Comparison of ENCODE assay signal across 22 cellular contexts in the genomic region with DNA sequence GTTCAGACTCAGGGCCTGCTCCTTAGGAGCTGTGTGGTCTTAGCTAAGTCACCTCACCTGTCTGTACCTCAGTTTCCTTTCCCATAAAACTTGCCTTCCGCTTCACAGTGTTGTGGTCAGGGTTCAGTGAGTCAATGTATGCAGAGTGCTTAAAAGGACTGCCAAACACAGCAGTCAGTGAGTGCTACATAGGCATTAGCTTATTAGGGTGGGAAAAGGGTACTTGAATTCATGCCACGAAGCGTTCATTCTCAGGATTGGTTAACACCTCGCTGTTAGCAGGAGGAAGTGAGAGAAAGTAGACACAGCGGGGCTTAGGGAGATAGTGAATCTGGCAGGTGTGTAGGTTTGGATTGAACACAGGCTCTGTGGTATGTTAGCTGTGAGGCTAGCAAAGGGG.
A peak's percentile ranks its signal among the peaks of the same experiment; 100 is the strongest.
DNase-seq lines count a peak whose midpoint lies in the region; ATAC-seq lines count a peak whose summit lies in the region.
"Had no signal": no experiment of that assay in that cellular context is flagged by ENCODE, and none has a peak within 500 bp of the region (broad histone marks: within the 10 kb centered on the region; RNA-seq: fewer than 3 reads in every experiment).

No MANE protein-coding gene starts in this region.

- no peak overlapping the region for H2BK15ac ChIP-seq in mesendoderm (replicated peaks; ENCODE audit: low read depth)

- peaks cover 4% of the 10 kb centered on the region for H3K79me2 ChIP-seq in mesendoderm (ENCODE audit: control insufficient read depth, insufficient read depth, low read length)

- no peak overlapping the region for H2AK5ac ChIP-seq in mesendoderm (ENCODE audit: low read length)

- no peak overlapping the region for H2BK120ac ChIP-seq in mesendoderm (ENCODE audit: low read depth, low read length)

- peaks cover 16% of the 10 kb centered on the region for H3K79me1 ChIP-seq in mesendoderm (ENCODE audit: low read length)

- no peak overlapping the region for H3K18ac ChIP-seq in mesendoderm (ENCODE audit: low read length)

- H4K5ac ChIP-seq in mesendoderm (ENCODE audit: low read length) = no peak overlapping the region

- no CpG with 5 or more reads among the region's 5 CpGs for WGBS in mesendoderm (ENCODE audit: extremely low coverage, insufficient coverage, low lambda C conversion rate)
- WGBS in right cardiac atrium = 69% methylated on average over 5 of the region's 5 CpGs

- H3K27me3 ChIP-seq in mesendoderm (ENCODE audit: insufficient read depth, low read length, poor library complexity) = no peaks in the 10 kb centered on the region
- H3K27me3 ChIP-seq in right cardiac atrium (ENCODE audit: control insufficient read depth, insufficient read depth) = no peaks in the 10 kb centered on the region
- H3K27me3 ChIP-seq: BLaER1 treated with 17β-estradiol and CSF1 and Interleukin-3, amounts not matched to agents 10 nM and 100 nM had no signal

- peak overlapping the region; percentile 11 for H3K56ac ChIP-seq in mesendoderm (ENCODE audit: low read length)

- no peaks in the 10 kb centered on the region for H3K9me3 ChIP-seq in right cardiac atrium (ENCODE audit: control insufficient read depth, low read length)
- H3K9me3 ChIP-seq: BLaER1 treated with 17β-estradiol and CSF1 and Interleukin-3, amounts not matched to agents 10 nM and 100 nM had no signal

- ATAC-seq in GM18868 (IDR thresholded peaks at IDR 0.05; ENCODE audit: unreplicated experiment) (peak; percentile 49), right cardiac atrium (no peak), HG02759 (IDR thresholded peaks at IDR 0.05; ENCODE audit: unreplicated experiment) (no peak)
- ATAC-seq: PC-3 had no signal

- H3K27ac ChIP-seq in mesendoderm (ENCODE audit: low read depth, low read length) (no peak overlapping the region), right cardiac atrium (ENCODE audit: low read length) (no peak overlapping the region)
- H3K27ac ChIP-seq: BLaER1 treated with 17β-estradiol and CSF1 and Interleukin-3, amounts not matched to agents 10 nM and 100 nM had no signal

- H3K36me3 ChIP-seq in mesendoderm (ENCODE audit: control insufficient read depth, insufficient read depth, low read length) = no peaks in the 10 kb centered on the region
- H3K36me3 ChIP-seq: BLaER1 treated with 17β-estradiol and CSF1 and Interleukin-3, amounts not matched to agents 10 nM and 100 nM had no signal

- no peak overlapping the region for H3K23ac ChIP-seq in mesendoderm (ENCODE audit: low read length)

- H3K9ac ChIP-seq in mesendoderm (ENCODE audit: low read length) = no peak overlapping the region
- H3K9ac ChIP-seq: BLaER1 treated with 17β-estradiol and CSF1 and Interleukin-3, amounts not matched to agents 10 nM and 100 nM had no signal

- H3K4me3 ChIP-seq in mesendoderm (ENCODE audit: low read length) (no peak overlapping the region), right cardiac atrium (ENCODE audit: low read length) (no peak overlapping the region)
- H3K4me3 ChIP-seq: BLaER1 treated with 17β-estradiol and CSF1 and Interleukin-3, amounts not matched to agents 10 nM and 100 nM had no signal

- H3K4ac ChIP-seq in mesendoderm (ENCODE audit: low read depth, low read length) = no peak overlapping the region

- peak; percentile 40 for DNase-seq in NCI-H748 (lab: John Stamatoyannopoulos, UW; ENCODE audit: unreplicated experiment)
- no peak for DNase-seq in NCI-H748 treated with DMSO at 0.1 percent for 48 hours (lab: John Stamatoyannopoulos, UW)
- peak; percentile 70 for DNase-seq in NCI-H2107 treated with DMSO at 0.1 percent for 48 hours (lab: John Stamatoyannopoulos, UW; ENCODE audit: unreplicated experiment)
- DNase-seq in mesendoderm = no peak
- DNase-seq in right cardiac atrium = no peak
- DNase-seq in activated T-cell treated with anti-CD3 and anti-CD28 coated beads, Interleukin-2, amount 50 U/mL, for 1 hour = no peak
- DNase-seq: 8988T; Calu3; CD4-positive, alpha-beta memory T cell; DMS153; HCEC 1CT; Kasumi-1; NCI-H187 treated with DMSO at 0.1 percent for 48 hours; NCI-H2171; NCI-H345; NCI-H524; PC-3; SHP77; T1000 had no signal

- H4K8ac ChIP-seq in mesendoderm (ENCODE audit: low read depth, low read length) = no peak overlapping the region

- intact Hi-C loops in right cardiac atrium (cut with DNase I) = no loop called here

- H3K4me1 ChIP-seq in mesendoderm (ENCODE audit: control insufficient read depth, low read depth, low read length) (peaks cover 4% of the 10 kb centered on the region), right cardiac atrium (ENCODE audit: control insufficient read depth, insufficient read depth, low read length) (no peaks in the 10 kb centered on the region)
- H3K4me1 ChIP-seq: BLaER1 treated with 17β-estradiol and CSF1 and Interleukin-3, amounts not matched to agents 10 nM and 100 nM had no signal

- H2BK5ac ChIP-seq in mesendoderm (ENCODE audit: low read length) = no peak overlapping the region

- no peak overlapping the region for H3K4me2 ChIP-seq in mesendoderm (ENCODE audit: low read length)
- H3K4me2 ChIP-seq: BLaER1 treated with 17β-estradiol and CSF1 and Interleukin-3, amounts not matched to agents 10 nM and 100 nM had no signal

Comparison
In these comparisons a context has a peak if more than half of its experiments do, and no peak if none do; other contexts are left out.
1. DNase-seq: peak in NCI-H748 (single experiment) and NCI-H2107 treated with DMSO at 0.1 percent for 48 hours (single experiment); none in NCI-H748 treated with DMSO at 0.1 percent for 48 hours (single experiment), mesendoderm (single experiment), right cardiac atrium (0 of 3) and activated T-cell treated with anti-CD3 and anti-CD28 coated beads, Interleukin-2, amount 50 U/mL, for 1 hour (single experiment).